ENCODE assay signal across 18 cellular contexts in genomic region chr17:29127840-29128239, GRCh38. TPM values are rescaled to one million over a fixed set of nuclear protein-coding genes. Genes with fewer than 3 reads are reported as not detected.
DNase-seq lines count a peak whose midpoint lies in the region; ATAC-seq lines count a peak whose summit lies in the region.
"Had no signal": no experiment of that assay in that cellular context is flagged by ENCODE, and none has a peak within 500 bp of the region (broad histone marks: within the 10 kb centered on the region; RNA-seq: fewer than 3 reads in every experiment).

No MANE protein-coding gene starts in this region.

- H3K27ac ChIP-seq in BLaER1, result peak overlapping the region; percentile 73
- H3K27ac ChIP-seq: A549 had no signal

- peak overlapping the region; percentile 96 for H3K4me2 ChIP-seq in BLaER1
- H3K4me2 ChIP-seq: A549 had no signal

- intact Hi-C loops in left ventricle myocardium superior (cut with micrococcal nuclease) (no loop called here), posterior vena cava (cut with DNase I) (no loop called here)

- no peaks in the 10 kb centered on the region for H3K27me3 ChIP-seq in BLaER1
- H3K27me3 ChIP-seq in H7 (ENCODE audit: control insufficient read depth, insufficient read depth, low read length), result no peaks in the 10 kb centered on the region

- no peak for ATAC-seq in left ventricle myocardium superior
- ATAC-seq: A549, GM12878 had no signal

- H3K4me1 ChIP-seq in BLaER1, result peaks cover 99% of the 10 kb centered on the region

- DNase-seq in H7 (peak; percentile 69), left ventricle myocardium superior (peak; percentile 28), posterior vena cava (ENCODE audit: low spot score) (peak; percentile 75), DMS53 (lab: John Stamatoyannopoulos, UW) (no peak), NCI-H2171 treated with DMSO at 0.1 percent for 48 hours (lab: John Stamatoyannopoulos, UW) (no peak)
- no peak for DNase-seq in central memory CD4-positive, alpha-beta T cell
- DNase-seq: CD4-positive, alpha-beta T cell; COR-L47; DMS79 treated with DMSO at 0.1 percent for 48 hours; H9; KG1; NCI-H1105; NCI-H2029 treated with DMSO at 0.1 percent for 48 hours; NCI-H82; OCI-M1 had no signal

- H4K20me1 ChIP-seq in BLaER1, result peaks cover 100% of the 10 kb centered on the region

- no peak overlapping the region for H3K4me3 ChIP-seq in BLaER1
- H3K4me3 ChIP-seq in H7 (ENCODE audit: insufficient read depth, low read depth, low read length), result no peak overlapping the region
- H3K4me3 ChIP-seq: A549, GM12878 had no signal

- H3K9me3 ChIP-seq in BLaER1, result no peaks in the 10 kb centered on the region
- H3K9me3 ChIP-seq: A549 had no signal

- peaks cover 97% of the 10 kb centered on the region for H3K36me3 ChIP-seq in BLaER1
- no peaks in the 10 kb centered on the region; the same call in 1 of the 2 replicates for H3K36me3 ChIP-seq in H7 (replicated peaks; ENCODE audit: control insufficient read depth, insufficient read depth, low read length)

- peak overlapping the region; percentile 68 for H3K9ac ChIP-seq in BLaER1

RNA-seq across cellular contexts. Expression of gene MYO18A, which starts 52.4 kb away (rescaled TPM):
- total RNA-seq in H7 (2014; rRNA removed; shearing (Covaris generic)), result 13.5 and 16.6 TPM in 2 replicates
- total RNA-seq in left ventricle myocardium superior, result 346 TPM
- total RNA-seq in posterior vena cava, result 10 to 100 TPM; 76.3 to 87.9 TPM

Comparison
In these comparisons a context has a peak if more than half of its experiments do, and no peak if none do; other contexts are left out.
1. DNase-seq: peak in H7 (single experiment), left ventricle myocardium superior (single experiment) and posterior vena cava (single experiment); none in central memory CD4-positive, alpha-beta T cell (single experiment), DMS53 (single experiment) and NCI-H2171 treated with DMSO at 0.1 percent for 48 hours (single experiment).